Comparison of ENCODE assay signal across 8 cellular contexts in genomic region chr2:43676322-43677050, GRCh38. TPM values are rescaled to one million over a fixed set of nuclear protein-coding genes. Genes with fewer than 3 reads are reported as not detected.
DNase-seq lines count a peak whose midpoint lies in the region; ATAC-seq and TF ChIP-seq lines count a peak whose summit lies in the region.

TSS of gene C1GALT1C1L (minus strand) at chr2:43676429. CDS start at chr2:43676322, 107 bp downstream.

- H3K56ac ChIP-seq in IMR-90 (ENCODE audit: extremely low read depth, insufficient read depth, low read length) = 0 out of 2 replicates have a peak within 1 kb of the TSS, but pooled peaks have one; percentile 5

- H4K20me1 ChIP-seq in IMR-90 (ENCODE audit: insufficient read depth, low read length) (no peaks in the 10 kb centered on the region), MM.1S (ENCODE audit: insufficient read depth, low read length) (no peaks in the 10 kb centered on the region)

- no peak within 1 kb of the TSS for H2AK5ac ChIP-seq in IMR-90 (ENCODE audit: low read depth, low read length)

- H4K91ac ChIP-seq in IMR-90 (ENCODE audit: insufficient read depth, low read depth, low read length) = no peak within 1 kb of the TSS

- H3K79me2 ChIP-seq in MM.1S (ENCODE audit: low read length) = no peaks in the 10 kb centered on the region

- H3K9me3 ChIP-seq in IMR-90 (ENCODE audit: control insufficient read depth, insufficient read depth, low read length) (no peaks in the 10 kb centered on the region), mucosa of rectum (ENCODE audit: control insufficient read depth in 2 of 2, low read length in 2 of 2) (no peaks in the 10 kb centered on the region), stomach smooth muscle (ENCODE audit: control insufficient read depth in 2 of 2, low read length in 2 of 2) (no peaks in the 10 kb centered on the region), MM.1S (replicated peaks; ENCODE audit: insufficient read depth, low read length) (no peaks in the 10 kb centered on the region)

- no peak within 1 kb of the TSS for H2BK5ac ChIP-seq in IMR-90 (ENCODE audit: low read depth, low read length, poor library complexity, severe bottlenecking)

- intact Hi-C loops in IMR-90 (cut with micrococcal nuclease) = no loop called here

- H3K9ac ChIP-seq in IMR-90 (ENCODE audit: low read depth, low read length) (peak within 1 kb of the TSS; percentile 61), mucosa of rectum (ENCODE audit: low read depth in 1 of 2, low read length in 2 of 2) (peak within 1 kb of the TSS in 1 of 2 donors; percentile 50), stomach smooth muscle (ENCODE audit: low read length in 2 of 2) (peak within 1 kb of the TSS; percentile 79 to 89), MM.1S (ENCODE audit: low read length) (no peak within 1 kb of the TSS)

- POLR2A ChIA-PET in IMR-90 (lab: Charles Lee; ENCODE audit: unreplicated experiment) = no interaction called here

- H3F3A ChIP-seq in MM.1S (ENCODE audit: insufficient read depth, low read length) = no peaks in the 10 kb centered on the region

- TF ChIP-seq CTCF in AG10803 (conservative IDR thresholded peaks at IDR 0.05; ENCODE audit: low read length) = no peak
- TF ChIP-seq CTCF in IMR-90 (conservative IDR thresholded peaks at IDR 0.05; ENCODE audit: low read depth, low read length) = no peak
- TF ChIP-seq CTCF in WI38 (IDR thresholded peaks at IDR 0.05; ENCODE audit: low read depth, low read length) = no peak
- TF ChIP-seq CTCF in MM.1S (IDR thresholded peaks at IDR 0.05; ENCODE audit: low read length) = no peak

- H3K18ac ChIP-seq in IMR-90 (ENCODE audit: low read depth, low read length) = peak within 1 kb of the TSS; percentile 50; the same call in 1 of the 2 replicates

- H2AFZ ChIP-seq in IMR-90 (replicated peaks; ENCODE audit: low read length, poor library complexity) = peak within 1 kb of the TSS; percentile 83
- H2AFZ ChIP-seq in MM.1S (ENCODE audit: low read length) = no peak within 1 kb of the TSS

- H3K27me3 ChIP-seq in IMR-90 (ENCODE audit: control insufficient read depth, insufficient read depth, low read length) (no peaks in the 10 kb centered on the region; the same call in 1 of the 2 replicates), mucosa of rectum (ENCODE audit: control insufficient read depth in 2 of 2, insufficient read depth in 2 of 2, low read length in 2 of 2) (no peaks in the 10 kb centered on the region), stomach smooth muscle (ENCODE audit: control insufficient read depth in 1 of 2, insufficient read depth in 2 of 2, low read length in 2 of 2) (no peaks in the 10 kb centered on the region), MM.1S (replicated peaks; ENCODE audit: insufficient read depth, low read length) (no peaks in the 10 kb centered on the region)

- H3K14ac ChIP-seq in IMR-90 (replicated peaks; ENCODE audit: low read depth, low read length) = peak within 1 kb of the TSS; percentile 35

- H3K36me3 ChIP-seq in IMR-90 (ENCODE audit: control insufficient read depth, insufficient read depth, low read length) = no peaks in the 10 kb centered on the region
- H3K36me3 ChIP-seq in mucosa of rectum (ENCODE audit: control insufficient read depth in 2 of 2, insufficient read depth in 2 of 2, low read length in 2 of 2) = no peaks in the 10 kb centered on the region
- H3K36me3 ChIP-seq in stomach smooth muscle (ENCODE audit: control insufficient read depth in 2 of 2, insufficient read depth in 2 of 2, low read length in 2 of 2) = no peaks in the 10 kb centered on the region
- no peaks in the 10 kb centered on the region for H3K36me3 ChIP-seq in MM.1S (replicated peaks; ENCODE audit: insufficient read depth, low read length)

- H3K4me1 ChIP-seq in IMR-90 (ENCODE audit: control insufficient read depth, insufficient read depth, low read length) (no peaks in the 10 kb centered on the region), mucosa of rectum (ENCODE audit: control insufficient read depth in 2 of 2, insufficient read depth in 2 of 2, low read length in 2 of 2) (peaks cover 0 to 2% of the 10 kb centered on the region in 2 donors), stomach smooth muscle (ENCODE audit: control insufficient read depth, insufficient read depth, low read length) (peaks cover 3% of the 10 kb centered on the region), MM.1S (ENCODE audit: low read length) (no peaks in the 10 kb centered on the region)

- peak within 1 kb of the TSS; percentile 55; the same call in 1 of the 2 replicates for H3K23ac ChIP-seq in IMR-90 (ENCODE audit: low read depth, low read length)

- in situ Hi-C loops in IMR-90 (cut with MboI; ENCODE audit: low sequenced_read_pairs) = no loop called here

- no TSS peak for BruUV-seq in IMR-90 (replicated peaks; lab: Mats Ljungman, UMichigan)

- H4K8ac ChIP-seq in IMR-90 (ENCODE audit: low read depth in 2 of 2, low read length in 2 of 2) = peak within 1 kb of the TSS; percentile 17 to 47

- peak within 1 kb of the TSS; percentile 42 for H3K4ac ChIP-seq in IMR-90 (ENCODE audit: low read depth, low read length)

- H2BK20ac ChIP-seq in IMR-90 (ENCODE audit: low read depth, low read length) = no peak within 1 kb of the TSS

- no peaks in the 10 kb centered on the region for H3K9me2 ChIP-seq in MM.1S (replicated peaks; ENCODE audit: insufficient read depth, low read length)

- CTCF ChIA-PET in IMR-90 (lab: Yijun Ruan, JAX) = interaction anchor here (0.6 to 1.4 kb wide), 2 partner anchors 11 to 121 kb away, joined by 3 read pairs; no protein-coding TSS in a partner anchor

- 24% methylated on average over 13 of the region's 27 CpGs; no CpG with 5 or more reads in 1 of the 2 experiments for WGBS in IMR-90 (ENCODE audit: extremely low coverage in 2 of 2, insufficient read length in 1 of 2), 2 experiments

- H2BK120ac ChIP-seq in IMR-90 (ENCODE audit: low read depth, low read length) = peak within 1 kb of the TSS; percentile 4; the same call in 1 of the 2 replicates

- TF ChIP-seq POLR2A in IMR-90 (IDR thresholded peaks at IDR 0.05; ENCODE audit: low read depth, low read length) = no peak

- dilution Hi-C loops in IMR-90 (cut with HindIII; ENCODE audit: low sequenced_read_pairs, unreplicated experiment) = no loop called here

- H3K4me2 ChIP-seq in IMR-90 (ENCODE audit: low read depth, low read length) = peak within 1 kb of the TSS; percentile 78
- H3K4me2 ChIP-seq in MM.1S (ENCODE audit: low read depth, low read length) = no peak within 1 kb of the TSS

- DNase-seq in AG10803 (ENCODE audit: low read depth) (peak; percentile 49), IMR-90 (peak; percentile 66), epithelial cell of prostate (ENCODE audit: low read depth, low spot score) (peak; percentile 3), MM.1S (no peak)
- DNase-seq in activated CD4-positive, CD25-positive, alpha-beta regulatory T cell (lab: John Stamatoyannopoulos, UW) = no peak

- peak; percentile 87 for ATAC-seq in IMR-90 (ENCODE audit: low read depth)

- TF ChIP-seq RAD21 in IMR-90 (IDR thresholded peaks at IDR 0.05; ENCODE audit: low read length) = no peak

- H2BK15ac ChIP-seq in IMR-90 (ENCODE audit: low read depth, low read length) = no peak within 1 kb of the TSS

- H3K27ac ChIP-seq in IMR-90 (ENCODE audit: insufficient read depth, low read length) (peak within 1 kb of the TSS; percentile 30), epithelial cell of prostate (no peak within 1 kb of the TSS), mucosa of rectum (ENCODE audit: low read depth in 2 of 2, low read length in 2 of 2) (no peak within 1 kb of the TSS), stomach smooth muscle (ENCODE audit: low read length) (peak within 1 kb of the TSS; percentile 33), MM.1S (ENCODE audit: low read length) (no peak within 1 kb of the TSS)

- H3K4me3 ChIP-seq in AG10803 (ENCODE audit: low read length) (peak within 1 kb of the TSS; percentile 67), IMR-90 (ENCODE audit: insufficient read depth, low read depth, low read length) (peak within 1 kb of the TSS; percentile 58), WI38 (ENCODE audit: low read depth, low read length) (peak within 1 kb of the TSS; percentile 24), mucosa of rectum (ENCODE audit: low read length in 2 of 2) (peak within 1 kb of the TSS; percentile 63 to 72), stomach smooth muscle (ENCODE audit: low read length in 2 of 2) (peak within 1 kb of the TSS; percentile 77 to 81), MM.1S (ENCODE audit: low read length) (no peak within 1 kb of the TSS)

- no peaks in the 10 kb centered on the region for H3K79me1 ChIP-seq in IMR-90 (ENCODE audit: low read depth in 1 of 2, low read length in 2 of 2)

- H4K5ac ChIP-seq in IMR-90 (ENCODE audit: low read depth, low read length) = peak within 1 kb of the TSS; percentile 66

- H3K9me1 ChIP-seq in IMR-90 (ENCODE audit: insufficient read depth, low read length) = no peaks in the 10 kb centered on the region

- no peak within 1 kb of the TSS for H2AK9ac ChIP-seq in IMR-90 (replicated peaks; ENCODE audit: low read depth, low read length, poor library complexity)

TF ChIP-seq in IMR-90, 13 proteins besides CTCF, POLR2A, EP300 and RAD21 (continues in another document):
- TF ChIP-seq RFX5 (IDR thresholded peaks at IDR 0.05; ENCODE audit: low read depth, low read length) = no peak
- TF ChIP-seq RCOR1 (IDR thresholded peaks at IDR 0.05; ENCODE audit: insufficient replicate concordance, low read length) = no peak
- TF ChIP-seq, protein P1, sequence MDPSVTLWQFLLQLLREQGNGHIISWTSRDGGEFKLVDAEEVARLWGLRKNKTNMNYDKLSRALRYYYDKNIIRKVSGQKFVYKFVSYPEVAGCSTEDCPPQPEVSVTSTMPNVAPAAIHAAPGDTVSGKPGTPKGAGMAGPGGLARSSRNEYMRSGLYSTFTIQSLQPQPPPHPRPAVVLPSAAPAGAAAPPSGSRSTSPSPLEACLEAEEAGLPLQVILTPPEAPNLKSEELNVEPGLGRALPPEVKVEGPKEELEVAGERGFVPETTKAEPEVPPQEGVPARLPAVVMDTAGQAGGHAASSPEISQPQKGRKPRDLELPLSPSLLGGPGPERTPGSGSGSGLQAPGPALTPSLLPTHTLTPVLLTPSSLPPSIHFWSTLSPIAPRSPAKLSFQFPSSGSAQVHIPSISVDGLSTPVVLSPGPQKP (IDR thresholded peaks at IDR 0.05; ENCODE audit: borderline replicate concordance, low read depth, low read length) = no peak
- TF ChIP-seq CHD1 (IDR thresholded peaks at IDR 0.05; ENCODE audit: low read depth, low read length) = no peak
- no peak for TF ChIP-seq MXI1 (IDR thresholded peaks at IDR 0.05; ENCODE audit: borderline replicate concordance, low read depth, low read length)
- TF ChIP-seq BHLHE40 (IDR thresholded peaks at IDR 0.05; ENCODE audit: low read depth, low read length) = no peak
- TF ChIP-seq MAFK (IDR thresholded peaks at IDR 0.05; ENCODE audit: low read depth, low read length) = no peak

RNA-seq across cellular contexts. Expression of gene C1GALT1C1L, which starts in this region (rescaled TPM):
- total RNA-seq in IMR-90 (2012; rRNA removed) = 0.28 and 0.36 TPM in 2 replicates
- polyA plus RNA-seq in IMR-90 (2012; rRNA removed) = 0.53 and 0.63 TPM in 2 replicates
- polyA plus RNA-seq in IMR-90 (2012; cell fraction: cytosol; rRNA removed) = 0.05 and 0.18 TPM in 2 replicates
- polyA plus RNA-seq in IMR-90 (2012; cell fraction: nucleus; rRNA removed; ENCODE audit: low replicate concordance) = 0.37 TPM in 1 of 2 replicates, not detected in the other

Comparison
In these comparisons a context has a peak if more than half of its experiments do, and no peak if none do; other contexts are left out.
1. Peak in DNase-seq, ATAC-seq, H3K4me3 ChIP-seq, H3K27ac ChIP-seq, H3K9ac ChIP-seq and H3K4me2 ChIP-seq in IMR-90; RNA of the gene not detected or under 1 TPM.
2. DNase-seq: peak in AG10803 (single experiment) and epithelial cell of prostate (single experiment); none in MM.1S (single experiment) and activated CD4-positive, CD25-positive, alpha-beta regulatory T cell (0 of 4).